In genomic region chr2:46298522-46299351, GRCh38 we compare ENCODE assay signal across 1 cellular context.
TF ChIP-seq lines count a peak whose summit lies in the region.

No MANE protein-coding gene starts in this region.

TF ChIP-seq in IMR-90, 13 proteins besides CTCF, POLR2A, EP300 and RAD21 (continued from another document):
- TF ChIP-seq ELK1 (IDR thresholded peaks at IDR 0.05; ENCODE audit: borderline replicate concordance, low read depth, low read length) (no peak), SMC3 (IDR thresholded peaks at IDR 0.05; ENCODE audit: low read depth, low read length) (no peak; the same call in 1 of the 2 replicates), MXI1 (IDR thresholded peaks at IDR 0.05; ENCODE audit: borderline replicate concordance, low read depth, low read length) (no peak; the same call in 1 of the 2 replicates), RFX5 (IDR thresholded peaks at IDR 0.05; ENCODE audit: low read depth, low read length) (no peak), NFE2L2 (IDR thresholded peaks at IDR 0.05; ENCODE audit: low read depth, low read length) (no peak), MAFK (IDR thresholded peaks at IDR 0.05; ENCODE audit: low read depth, low read length) (no peak), CHD1 (IDR thresholded peaks at IDR 0.05; ENCODE audit: low read depth, low read length) (no peak), RCOR1 (IDR thresholded peaks at IDR 0.05; ENCODE audit: insufficient replicate concordance, low read length) (no peak), MAZ (IDR thresholded peaks at IDR 0.05; ENCODE audit: borderline replicate concordance, low read depth, low read length) (no peak), CEBPB (IDR thresholded peaks at IDR 0.05; ENCODE audit: low read depth, low read length) (no peak), FOS (IDR thresholded peaks at IDR 0.05; ENCODE audit: low read depth, low read length) (no peak)
